10 cellular contexts compared by ENCODE assay signal in the genomic region with DNA sequence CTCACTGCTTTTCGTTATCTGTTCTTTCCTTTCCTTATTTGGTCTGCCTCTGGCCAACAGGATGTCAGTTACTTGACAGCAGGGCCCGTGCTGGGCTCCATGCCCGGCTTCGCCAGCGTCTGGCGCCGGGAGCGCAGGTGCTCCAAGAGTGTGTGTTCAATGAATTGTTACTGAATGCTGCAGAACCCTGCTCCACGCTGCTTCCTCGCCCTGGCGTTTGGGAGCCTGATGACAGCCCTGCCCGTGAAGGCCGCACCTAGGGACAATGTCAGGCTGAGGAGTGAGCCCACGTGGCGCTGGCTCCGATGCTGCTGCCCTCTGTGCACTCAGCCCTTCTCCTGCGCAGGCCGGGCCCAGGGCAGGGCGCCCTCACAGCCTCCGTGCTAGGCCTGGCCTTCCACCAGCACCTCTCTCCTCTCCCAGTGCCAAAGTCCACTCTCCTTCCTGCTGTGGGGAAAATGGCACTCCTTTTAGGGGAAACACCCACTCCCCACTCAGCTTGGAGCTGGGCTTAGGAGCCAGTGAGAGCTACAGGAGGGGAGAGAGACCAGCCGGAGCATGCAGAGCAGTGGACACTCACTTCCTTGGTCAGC. TPM values are rescaled to one million over a fixed set of nuclear protein-coding genes. Genes with fewer than 3 reads are reported as not detected.
DNase-seq lines count a peak whose midpoint lies in the region; ATAC-seq and TF ChIP-seq lines count a peak whose summit lies in the region.
"Had no signal": no experiment of that assay in that cellular context is flagged by ENCODE, and none has a peak within 500 bp of the region (broad histone marks: within the 10 kb centered on the region; RNA-seq: fewer than 3 reads in every experiment).

No MANE protein-coding gene starts in this region.

- no peak for TF ChIP-seq RAD21 in IMR-90 (IDR thresholded peaks at IDR 0.05; ENCODE audit: low read length)

- dilution Hi-C loops in IMR-90 (cut with HindIII; ENCODE audit: low sequenced_read_pairs, unreplicated experiment) = no loop called here

- CTCF ChIA-PET in IMR-90 (lab: Yijun Ruan, JAX) = no interaction called here
- CTCF ChIA-PET in OCI-LY7 (lab: Charles Lee; ENCODE audit: unreplicated experiment) = no interaction called here

- H3K9me2 ChIP-seq in OCI-LY7 (ENCODE audit: insufficient read depth, low read length) = no peaks in the 10 kb centered on the region

- no peaks in the 10 kb centered on the region for H3K79me2 ChIP-seq in OCI-LY7 (ENCODE audit: insufficient read depth, low read depth, low read length)

- H3K4me3 ChIP-seq in IMR-90 (ENCODE audit: insufficient read depth, low read depth, low read length) = no peak overlapping the region
- H3K4me3 ChIP-seq in heart right ventricle = peak overlapping the region in 2 of 10 donors; percentile 9 to 27
- peak overlapping the region in 1 of 3 donors; percentile 29 for H3K4me3 ChIP-seq in skeletal muscle tissue (ENCODE audit: low read length in 3 of 3)
- no peak overlapping the region for H3K4me3 ChIP-seq in OCI-LY7 (ENCODE audit: low read depth, low read length, poor library complexity, severe bottlenecking)

- in situ Hi-C loops in IMR-90 (cut with MboI; ENCODE audit: low sequenced_read_pairs) = no loop called here

- H2AFZ ChIP-seq in IMR-90 (replicated peaks; ENCODE audit: low read length, poor library complexity) = peak overlapping the region; percentile 15
- H2AFZ ChIP-seq in OCI-LY7 (ENCODE audit: low read length) = no peak overlapping the region

- TF ChIP-seq POLR2A in IMR-90 (IDR thresholded peaks at IDR 0.05; ENCODE audit: low read depth, low read length) = no peak

- BruUV-seq in IMR-90 (replicated peaks; lab: Mats Ljungman, UMichigan) = no TSS peak
- BruUV-seq in OCI-LY7 (replicated peaks; lab: Mats Ljungman, UMichigan) = no TSS peak

- H2BK20ac ChIP-seq in IMR-90 (ENCODE audit: low read depth, low read length) = no peak overlapping the region

- no peaks in the 10 kb centered on the region; the same call in 1 of the 2 replicates for H4K20me1 ChIP-seq in IMR-90 (ENCODE audit: insufficient read depth, low read length)
- H4K20me1 ChIP-seq in OCI-LY7 (ENCODE audit: insufficient read depth, low read length) = no peaks in the 10 kb centered on the region

- no peak overlapping the region for H3K56ac ChIP-seq in IMR-90 (ENCODE audit: extremely low read depth, insufficient read depth, low read length)

- POLR2A ChIA-PET in IMR-90 (lab: Charles Lee; ENCODE audit: unreplicated experiment) = no interaction called here
- POLR2A ChIA-PET in OCI-LY7 (lab: Charles Lee) = interaction anchor here (0.6 kb wide), 1 partner anchor 17 kb away, joined by 3 read pairs; no protein-coding TSS in a partner anchor

- no peak overlapping the region for H2AK5ac ChIP-seq in IMR-90 (ENCODE audit: low read depth, low read length)

- no peak overlapping the region for H3K14ac ChIP-seq in IMR-90 (replicated peaks; ENCODE audit: low read depth, low read length)

- H3K27me3 ChIP-seq in IMR-90 (ENCODE audit: control insufficient read depth, insufficient read depth, low read length) (no peaks in the 10 kb centered on the region), heart right ventricle (no peaks in the 10 kb centered on the region), skeletal muscle tissue (ENCODE audit: control insufficient read depth in 3 of 3, insufficient read depth in 3 of 3, low read length in 3 of 3) (peaks cover 6 to 27% (median 18%) of the 10 kb centered on the region in 3 donors)

- no peak overlapping the region for H3K4ac ChIP-seq in IMR-90 (ENCODE audit: low read depth, low read length)

- no peak overlapping the region for H3K23ac ChIP-seq in IMR-90 (ENCODE audit: low read depth, low read length)

- intact Hi-C loops in IMR-90 (cut with micrococcal nuclease) = no loop called here
- intact Hi-C loops in heart right ventricle (cut with DNase I) = loop anchor here in 2 of 10 donors (10.0 kb wide), 1 partner anchor 190 kb away; no protein-coding TSS in a partner anchor
- intact Hi-C loops in OCI-LY7 (cut with micrococcal nuclease; ENCODE audit: unreplicated experiment) = no loop called here

- H2AK9ac ChIP-seq in IMR-90 (replicated peaks; ENCODE audit: low read depth, low read length, poor library complexity) = no peak overlapping the region

- ATAC-seq in IMR-90 (ENCODE audit: low read depth) = peak; percentile 40
- peak; percentile 61 to 83 (median 73) for ATAC-seq in heart right ventricle

- H4K5ac ChIP-seq in IMR-90 (ENCODE audit: low read depth, low read length) = no peak overlapping the region

- no peaks in the 10 kb centered on the region for H3K36me3 ChIP-seq in IMR-90 (ENCODE audit: control insufficient read depth, insufficient read depth, low read length)
- H3K36me3 ChIP-seq in heart right ventricle = no peaks in the 10 kb centered on the region
- H3K36me3 ChIP-seq in skeletal muscle tissue (ENCODE audit: control insufficient read depth in 3 of 3, insufficient read depth in 3 of 3, low read length in 3 of 3) = no peaks in the 10 kb centered on the region
- no peaks in the 10 kb centered on the region for H3K36me3 ChIP-seq in OCI-LY7 (ENCODE audit: insufficient read depth, low read length)

- no peak overlapping the region for H4K8ac ChIP-seq in IMR-90 (ENCODE audit: low read depth in 2 of 2, low read length in 2 of 2)

- no peaks in the 10 kb centered on the region for H3K4me1 ChIP-seq in IMR-90 (ENCODE audit: control insufficient read depth, insufficient read depth, low read length)
- H3K4me1 ChIP-seq in heart right ventricle = peaks cover 0 to 16% (median 8%) of the 10 kb centered on the region in 9 donors
- peaks cover 9 to 14% (median 10%) of the 10 kb centered on the region in 3 donors for H3K4me1 ChIP-seq in skeletal muscle tissue (ENCODE audit: control insufficient read depth in 3 of 3, insufficient read depth in 3 of 3, low read length in 3 of 3)
- H3K4me1 ChIP-seq in OCI-LY7 (ENCODE audit: insufficient read depth, low read length, poor library complexity, severe bottlenecking) = peaks cover 16% of the 10 kb centered on the region

- no peak overlapping the region for H2BK5ac ChIP-seq in IMR-90 (ENCODE audit: low read depth, low read length, poor library complexity, severe bottlenecking)

- 55% methylated on average over 5 of the region's 21 CpGs; no CpG with 5 or more reads in 1 of the 2 experiments for WGBS in IMR-90 (ENCODE audit: extremely low coverage in 2 of 2, insufficient read length in 1 of 2), 2 experiments
- WGBS in heart right ventricle, 2 donors = 30 to 32% methylated on average over 21 of the region's 21 CpGs

- H3K9ac ChIP-seq in IMR-90 (ENCODE audit: low read depth, low read length) (no peak overlapping the region), skeletal muscle tissue (ENCODE audit: low read depth in 1 of 3, low read length in 3 of 3) (peak overlapping the region in 2 of 3 donors; percentile 8 to 20)

- no peak overlapping the region for H2BK15ac ChIP-seq in IMR-90 (ENCODE audit: low read depth, low read length)

- no peak overlapping the region for H3K4me2 ChIP-seq in IMR-90 (ENCODE audit: low read depth, low read length)
- no peak overlapping the region for H3K4me2 ChIP-seq in OCI-LY7 (ENCODE audit: low read length)

- DNase-seq in IMR-90 (no peak), SHP77 treated with DMSO at 0.1 percent for 48 hours (lab: John Stamatoyannopoulos, UW) (peak; percentile 48), heart right ventricle (peak in 1 of 2 donors; percentile 61), OCI-LY7 (ENCODE audit: low spot score) (no peak), HuH-7.5 (ENCODE audit: low spot score) (no peak)
- no peak for DNase-seq in activated CD4-positive, CD25-positive, alpha-beta regulatory T cell (lab: John Stamatoyannopoulos, UW)
- no peak for DNase-seq in activated CD4-positive, alpha-beta T cell treated with anti-CD3 and anti-CD28 coated beads, Interleukin-2, amount 50 U/mL, for 4 hours
- DNase-seq: HCEC 1CT, MM.1S had no signal

- no peaks in the 10 kb centered on the region for H3K79me1 ChIP-seq in IMR-90 (ENCODE audit: low read depth in 1 of 2, low read length in 2 of 2)

- H3K9me1 ChIP-seq in IMR-90 (ENCODE audit: insufficient read depth, low read length) = no peaks in the 10 kb centered on the region; the same call in 1 of the 2 replicates

- H3K9me3 ChIP-seq in IMR-90 (ENCODE audit: control insufficient read depth, insufficient read depth, low read length) = peaks cover 2% of the 10 kb centered on the region; the same call in 1 of the 2 replicates
- H3K9me3 ChIP-seq in heart right ventricle = no peaks in the 10 kb centered on the region
- no peaks in the 10 kb centered on the region for H3K9me3 ChIP-seq in skeletal muscle tissue (ENCODE audit: control insufficient read depth in 3 of 3, low read length in 3 of 3)
- no peaks in the 10 kb centered on the region for H3K9me3 ChIP-seq in OCI-LY7 (ENCODE audit: low read length)

- TF ChIP-seq CTCF in IMR-90 (conservative IDR thresholded peaks at IDR 0.05; ENCODE audit: low read depth, low read length) = no peak
- TF ChIP-seq CTCF in heart right ventricle (IDR thresholded peaks at IDR 0.05) = no peak
- TF ChIP-seq CTCF in OCI-LY7 (conservative IDR thresholded peaks at IDR 0.05; ENCODE audit: low read length) = no peak

- H3K27ac ChIP-seq in IMR-90 (ENCODE audit: insufficient read depth, low read length) = no peak overlapping the region
- H3K27ac ChIP-seq in heart right ventricle = no peak overlapping the region
- H3K27ac ChIP-seq in skeletal muscle tissue (ENCODE audit: low read depth, low read length) = no peak overlapping the region
- no peak overlapping the region for H3K27ac ChIP-seq in OCI-LY7 (ENCODE audit: low read depth, low read length, poor library complexity, severe bottlenecking)

- no peak overlapping the region for H3K18ac ChIP-seq in IMR-90 (ENCODE audit: low read depth, low read length)

- H2BK120ac ChIP-seq in IMR-90 (ENCODE audit: low read depth, low read length) = no peak overlapping the region

- no peak overlapping the region for H4K91ac ChIP-seq in IMR-90 (ENCODE audit: insufficient read depth, low read depth, low read length)

TF ChIP-seq in IMR-90, 13 proteins besides CTCF, POLR2A, EP300 and RAD21 (continues in another document):
- TF ChIP-seq FOS (IDR thresholded peaks at IDR 0.05; ENCODE audit: low read depth, low read length) (no peak), BHLHE40 (IDR thresholded peaks at IDR 0.05; ENCODE audit: low read depth, low read length) (no peak), RCOR1 (IDR thresholded peaks at IDR 0.05; ENCODE audit: insufficient replicate concordance, low read length) (no peak), MAFK (IDR thresholded peaks at IDR 0.05; ENCODE audit: low read depth, low read length) (no peak), NFE2L2 (IDR thresholded peaks at IDR 0.05; ENCODE audit: low read depth, low read length) (no peak)

RNA-seq across cellular contexts. Expression of gene ACBD3, which starts 51.4 kb away (rescaled TPM):
- total RNA-seq in IMR-90 (2012; rRNA removed) (59.7 and 95.3 TPM in 2 replicates), heart right ventricle (10 to 100 TPM; 25.3 to 39.1 (median 34.3) TPM), skeletal muscle tissue (41.2 TPM), OCI-LY7 (2022) (51.7 and 54.1 TPM in 2 replicates)
- polyA plus RNA-seq in IMR-90 (2012; rRNA removed) (27.3 and 30.3 TPM in 2 replicates), heart right ventricle (10 to 100 TPM in 1 of 2 donors, 1 to 10 TPM in 1; 9.3 to 11.3 TPM)
- polyA plus RNA-seq in IMR-90 (2012; cell fraction: cytosol; rRNA removed) = 5.3 and 8.3 TPM in 2 replicates
- polyA plus RNA-seq in IMR-90 (2012; cell fraction: nucleus; rRNA removed; ENCODE audit: low replicate concordance) = 4.7 and 17.6 TPM in 2 replicates
- total RNA-seq in OCI-LY7 (2014; rRNA removed; shearing (Covaris generic)) = 30.3 and 35.3 TPM in 2 replicates
